13 cellular contexts compared by ENCODE assay signal in genomic region chr4:159051245-159052071, GRCh38. TPM values are rescaled to one million over a fixed set of nuclear protein-coding genes. Genes with fewer than 3 reads are reported as not detected.
A peak's percentile ranks its signal among the peaks of the same experiment; 100 is the strongest.
DNase-seq lines count a peak whose midpoint lies in the region; ATAC-seq and TF ChIP-seq lines count a peak whose summit lies in the region.
"Had no signal": no experiment of that assay in that cellular context is flagged by ENCODE, and none has a peak within 500 bp of the region (broad histone marks: within the 10 kb centered on the region; RNA-seq: fewer than 3 reads in every experiment).

No MANE protein-coding gene starts in this region.

- peak overlapping the region; percentile 78 for H3K4me2 ChIP-seq in MM.1S (ENCODE audit: low read depth, low read length)

- H3K9me3 ChIP-seq in MM.1S (replicated peaks; ENCODE audit: insufficient read depth, low read length), result no peaks in the 10 kb centered on the region
- H3K9me3 ChIP-seq: gastrocnemius medialis, SJSA1, tibial artery had no signal

- no peaks in the 10 kb centered on the region for H3K9me3 Mint-ChIP-seq in activated T-cell treated with anti-CD3 and anti-CD28 coated beads, Interleukin-2, amount 50 U/mL, for 4 hours
- H3K9me3 Mint-ChIP-seq in stimulated activated naive B cell treated with anti-CD40 and anti-IgM and Interleukin-4, amounts not matched to agents 10 μg/mL and 1 μg/mL and 100 μg/mL, for 72 hours, result no peaks in the 10 kb centered on the region
- H3K9me3 Mint-ChIP-seq: activated naive CD4-positive, alpha-beta T cell treated with anti-CD3 and anti-CD28 coated beads for 36 hours had no signal

- H3K9me2 ChIP-seq in MM.1S (replicated peaks; ENCODE audit: insufficient read depth, low read length), result no peaks in the 10 kb centered on the region

- H3K4me1 Mint-ChIP-seq in activated T-cell treated with anti-CD3 and anti-CD28 coated beads, Interleukin-2, amount 50 U/mL, for 4 hours (ENCODE audit: low read depth), result peaks cover 16% of the 10 kb centered on the region
- peaks cover 13 to 19% of the 10 kb centered on the region in 2 donors for H3K4me1 Mint-ChIP-seq in stimulated activated naive B cell treated with anti-CD40 and anti-IgM and Interleukin-4, amounts not matched to agents 10 μg/mL and 1 μg/mL and 100 μg/mL, for 72 hours

- no peaks in the 10 kb centered on the region for H3K79me2 ChIP-seq in MM.1S (ENCODE audit: low read length)

- peak overlapping the region; percentile 66; the same call in 1 of the 2 replicates for H3K27ac ChIP-seq in MM.1S (ENCODE audit: low read length)
- H3K27ac ChIP-seq: gastrocnemius medialis, SJSA1, tibial artery had no signal

- intact Hi-C loops in Right ventricle myocardium superior (cut with DNase I), result no loop called here

- H3K36me3 Mint-ChIP-seq in activated T-cell treated with anti-CD3 and anti-CD28 coated beads, Interleukin-2, amount 50 U/mL, for 4 hours (ENCODE audit: insufficient read depth), result no peaks in the 10 kb centered on the region
- no peaks in the 10 kb centered on the region for H3K36me3 Mint-ChIP-seq in stimulated activated naive B cell treated with anti-CD40 and anti-IgM and Interleukin-4, amounts not matched to agents 10 μg/mL and 1 μg/mL and 100 μg/mL, for 72 hours

- TF ChIP-seq CTCF in MM.1S (IDR thresholded peaks at IDR 0.05; ENCODE audit: low read length), result no peak

- peak overlapping the region; percentile 43; the same call in 1 of the 2 replicates for H3K9ac ChIP-seq in MM.1S (ENCODE audit: low read length)

- H3K4me3 Mint-ChIP-seq in activated T-cell treated with anti-CD3 and anti-CD28 coated beads, Interleukin-2, amount 50 U/mL, for 4 hours, result no peak overlapping the region
- H3K4me3 Mint-ChIP-seq in stimulated activated naive B cell treated with anti-CD40 and anti-IgM and Interleukin-4, amounts not matched to agents 10 μg/mL and 1 μg/mL and 100 μg/mL, for 72 hours, result peak overlapping the region; percentile 39 to 58
- H3K4me3 Mint-ChIP-seq: activated naive CD4-positive, alpha-beta T cell treated with anti-CD3 and anti-CD28 coated beads for 36 hours had no signal

- peaks cover 20% of the 10 kb centered on the region for H3K4me1 ChIP-seq in MM.1S (ENCODE audit: low read length)
- H3K4me1 ChIP-seq: SJSA1 had no signal

- H3K27me3 Mint-ChIP-seq in activated T-cell treated with anti-CD3 and anti-CD28 coated beads, Interleukin-2, amount 50 U/mL, for 4 hours (ENCODE audit: low read depth), result peaks cover 18% of the 10 kb centered on the region
- H3K27me3 Mint-ChIP-seq in stimulated activated naive B cell treated with anti-CD40 and anti-IgM and Interleukin-4, amounts not matched to agents 10 μg/mL and 1 μg/mL and 100 μg/mL, for 72 hours, result peaks cover 30 to 49% of the 10 kb centered on the region in 2 donors

- H3K27ac Mint-ChIP-seq in stimulated activated naive B cell treated with anti-CD40 and anti-IgM and Interleukin-4, amounts not matched to agents 10 μg/mL and 1 μg/mL and 100 μg/mL, for 72 hours, result peak overlapping the region; percentile 15
- H3K27ac Mint-ChIP-seq: activated naive CD4-positive, alpha-beta T cell treated with anti-CD3 and anti-CD28 coated beads for 36 hours had no signal

- H3K4me3 ChIP-seq in MM.1S (ENCODE audit: low read length), result peak overlapping the region; percentile 38
- H3K4me3 ChIP-seq: gastrocnemius medialis, SJSA1, tibial artery had no signal

- H2AFZ ChIP-seq in MM.1S (ENCODE audit: low read length), result no peak overlapping the region

- peaks cover 18% of the 10 kb centered on the region for H3F3A ChIP-seq in MM.1S (ENCODE audit: insufficient read depth, low read length)

- H3K36me3 ChIP-seq in MM.1S (replicated peaks; ENCODE audit: insufficient read depth, low read length), result no peaks in the 10 kb centered on the region
- H3K36me3 ChIP-seq: gastrocnemius medialis, SJSA1, tibial artery had no signal

- peak; percentile 45 to 49 for ATAC-seq in activated T-cell treated with anti-CD3 and anti-CD28 coated beads, Interleukin-2, amount 50 U/mL, for 4 hours
- ATAC-seq in HG02763 (IDR thresholded peaks at IDR 0.05; ENCODE audit: unreplicated experiment) (peak; percentile 81), Right ventricle myocardium superior (ENCODE audit: poor library complexity) (no peak)
- peak; percentile 80 to 82 for ATAC-seq in stimulated activated naive B cell treated with anti-CD40 and anti-IgM and Interleukin-4, amounts not matched to agents 10 μg/mL and 1 μg/mL and 100 μg/mL, for 72 hours (replicated peaks)
- ATAC-seq: gastrocnemius medialis, right cardiac atrium had no signal

- DNase-seq in activated T-cell treated with anti-CD3 and anti-CD28 coated beads, Interleukin-2, amount 50 U/mL, for 4 hours, result no peak
- DNase-seq in activated T-cell treated with anti-CD3 and anti-CD28 coated beads for 4 hours (no peak), MM.1S (peak; percentile 85), Right ventricle myocardium superior (no peak), NCI-H1092 treated with DMSO at 0.1 percent for 48 hours (lab: John Stamatoyannopoulos, UW) (no peak)
- DNase-seq in stimulated activated naive B cell treated with anti-CD40 and anti-IgM and Interleukin-4, amounts not matched to agents 10 μg/mL and 1 μg/mL and 100 μg/mL, for 72 hours, result no peak
- DNase-seq in activated CD4-positive, alpha-beta T cell treated with anti-CD3 and anti-CD28 coated beads for 4 hours, result no peak
- DNase-seq: activated naive CD4-positive, alpha-beta T cell treated with anti-CD3 and anti-CD28 coated beads for 36 hours; gastrocnemius medialis; right cardiac atrium; tibial artery had no signal

- no peaks in the 10 kb centered on the region for H4K20me1 ChIP-seq in MM.1S (ENCODE audit: insufficient read depth, low read length)

- peaks cover 46% of the 10 kb centered on the region for H3K27me3 ChIP-seq in MM.1S (replicated peaks; ENCODE audit: insufficient read depth, low read length)
- H3K27me3 ChIP-seq: gastrocnemius medialis, SJSA1, tibial artery had no signal

RNA-seq across cellular contexts. Expression of gene RAPGEF2, which starts 51.4 kb away (rescaled TPM):
- 10 to 100 TPM; 47.8 to 50.0 (median 49.3) TPM for total RNA-seq in activated T-cell treated with anti-CD3 and anti-CD28 coated beads, Interleukin-2, amount 50 U/mL, for 4 hours
- total RNA-seq in Right ventricle myocardium superior, result 43.8 TPM
